ENCODE assay signal across 21 cellular contexts in the genomic region with DNA sequence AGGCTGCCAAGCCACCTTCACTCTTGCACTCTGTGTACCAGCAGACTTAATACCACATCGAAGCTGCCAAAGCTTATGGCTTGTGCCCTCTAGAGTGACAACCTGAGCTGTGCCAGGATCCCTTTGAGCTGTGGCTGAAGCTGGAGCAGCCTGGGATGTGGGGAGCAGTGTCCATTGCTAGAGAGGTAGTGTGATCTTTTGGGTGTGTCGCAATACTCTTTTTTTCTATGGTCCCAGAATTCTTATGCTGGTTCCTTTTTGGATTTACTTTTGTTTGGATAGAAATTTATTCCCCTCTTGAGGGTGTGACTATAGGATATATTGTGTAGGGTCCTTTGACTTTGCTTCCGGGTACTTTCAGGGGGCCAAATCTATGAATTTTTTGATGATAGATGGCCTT. TPM values are rescaled to one million over a fixed set of nuclear protein-coding genes. Genes with fewer than 3 reads are reported as not detected.
"Had no signal": no experiment of that assay in that cellular context is flagged by ENCODE, and none has a peak within 500 bp of the region (broad histone marks: within the 10 kb centered on the region; RNA-seq: fewer than 3 reads in every experiment).

No MANE protein-coding gene starts in this region.

RNA-seq across cellular contexts. Expression of a gene that starts 32.7 kb away (rescaled TPM):
- total RNA-seq: activated naive CD4-positive, alpha-beta T cell treated with anti-CD3 and anti-CD28 coated beads for 36 hours; activated naive CD4-positive, alpha-beta T cell treated with anti-CD3 and anti-CD28 coated beads, Interleukin-2, amount 50 U/mL, for 72 hours; activated naive CD8-positive, alpha-beta T cell treated with anti-CD3 and anti-CD28 coated beads for 36 hours; activated naive CD8-positive, alpha-beta T cell treated with anti-CD3 and anti-CD28 coated beads, Interleukin-2, amount 10 ng/mL, durations not matched to agents 7 days and 5 days; activated T-cell treated with anti-CD3 and anti-CD28 coated beads, Interleukin-2, amount 50 U/mL, for 4 hours; activated T-cell treated with anti-CD3 and anti-CD28 coated beads, Interleukin-2, amount 50 U/mL, for 72 hours; activated T-helper 1 cell treated with anti-CD3 and anti-CD28 coated beads, Interleukin-12 subunit alpha, Interleukin-12 subunit beta, Interleukin-2, Interleukin-4 antibody, amounts not matched to agents 30 ng/mL and 10 ng/mL and 1 ng/mL, durations not matched to agents 14 hours and 24 hours and 36 hours; activated T-helper 17 cell treated with anti-CD3 and anti-CD28 coated beads, Interleukin-2, amount 50 U/mL, for 72 hours; activated T-helper 2 cell treated with anti-CD3 and anti-CD28 coated beads, Interferon-gamma antibody, Interleukin-2, Interleukin-4, amounts not matched to agents 10 μg/mL and 5 μg/mL and 100 μg/mL, durations not matched to agents 14 hours and 24 hours and 36 hours; adrenal gland; aorta; ascending aorta; astrocyte; body of pancreas; breast epithelium; bronchial epithelial cell; cardiac muscle cell; cardiac septum; cerebellum; chondrocyte had no signal
- polyA plus RNA-seq: adipose tissue, adrenal gland, aorta, cardiac muscle cell had no signal
